ENCODE assay signal across 22 cellular contexts in genomic region chr16:5790512-5790911, GRCh38.
DNase-seq lines count a peak whose midpoint lies in the region; ATAC-seq and TF ChIP-seq lines count a peak whose summit lies in the region.
"Had no signal": no experiment of that assay in that cellular context is flagged by ENCODE, and none has a peak within 500 bp of the region (broad histone marks: within the 10 kb centered on the region; RNA-seq: fewer than 3 reads in every experiment).

No MANE protein-coding gene starts in this region.

- ATAC-seq in left ventricle myocardium superior (no peak), sciatic nerve (no peak)
- ATAC-seq: A549, GM12878 had no signal

- BruUV-seq in OCI-LY7 (replicated peaks; lab: Mats Ljungman, UMichigan): no TSS peak

- intact Hi-C loops in OCI-LY7 (cut with micrococcal nuclease; ENCODE audit: unreplicated experiment) (no loop called here), left ventricle myocardium superior (cut with micrococcal nuclease) (no loop called here), sciatic nerve (cut with DNase I) (no loop called here)

- WGBS in endodermal cell (ENCODE audit: insufficient coverage in 1 of 2, insufficient read length in 1 of 2), 2 experiments: 70% methylated on average over 3 of the region's 4 CpGs; no CpG with 5 or more reads in 1 of the 2 experiments

- H3K27me3 ChIP-seq in H7 (ENCODE audit: control insufficient read depth, insufficient read depth, low read length) (no peaks in the 10 kb centered on the region), endodermal cell (ENCODE audit: control insufficient read depth, insufficient read depth, low read length, poor library complexity, severe bottlenecking) (no peaks in the 10 kb centered on the region), neural progenitor cell (no peaks in the 10 kb centered on the region)
- H3K27me3 ChIP-seq: BE2C; BLaER1 treated with 17β-estradiol and CSF1 and Interleukin-3, amounts not matched to agents 10 nM and 100 nM had no signal

- H3K36me3 Mint-ChIP-seq in endodermal cell (ENCODE audit: low read depth): no peaks in the 10 kb centered on the region
- no peaks in the 10 kb centered on the region for H3K36me3 Mint-ChIP-seq in neural progenitor cell
- H3K36me3 Mint-ChIP-seq: CD14-positive monocyte had no signal

- H3K4me1 ChIP-seq in endodermal cell (ENCODE audit: control insufficient read depth, insufficient read depth, low read length) (no peaks in the 10 kb centered on the region), neural progenitor cell (peaks cover 3% of the 10 kb centered on the region), OCI-LY7 (ENCODE audit: insufficient read depth, low read length, poor library complexity, severe bottlenecking) (no peaks in the 10 kb centered on the region)
- H3K4me1 ChIP-seq: A549, BE2C had no signal

- H4K20me1 ChIP-seq in neural progenitor cell (ENCODE audit: low read depth) (no peaks in the 10 kb centered on the region), OCI-LY7 (ENCODE audit: insufficient read depth, low read length) (no peaks in the 10 kb centered on the region)
- H4K20me1 ChIP-seq: BLaER1 treated with 17β-estradiol and CSF1 and Interleukin-3, amounts not matched to agents 10 nM and 100 nM had no signal

- no peak for TF ChIP-seq CTCF in endodermal cell (conservative IDR thresholded peaks at IDR 0.05)
- TF ChIP-seq CTCF in neural progenitor cell (IDR thresholded peaks at IDR 0.05): no peak
- TF ChIP-seq CTCF in OCI-LY7 (conservative IDR thresholded peaks at IDR 0.05; ENCODE audit: low read length): no peak

- H3K4me3 Mint-ChIP-seq in endodermal cell (no peak overlapping the region), neural progenitor cell (no peak overlapping the region)
- H3K4me3 Mint-ChIP-seq: CD14-positive monocyte; CD4-positive, alpha-beta T cell; CD8-positive, alpha-beta memory T cell had no signal

- POLR2A ChIA-PET in OCI-LY7 (lab: Charles Lee): interaction anchor here (0.7 kb wide), 1 partner anchor 856 kb away, joined by 3 read pairs; no protein-coding TSS in a partner anchor

- H3K4me3 ChIP-seq in H7 (ENCODE audit: insufficient read depth, low read depth, low read length) (no peak overlapping the region), endodermal cell (ENCODE audit: low read length) (no peak overlapping the region), neural progenitor cell (no peak overlapping the region), OCI-LY7 (ENCODE audit: low read depth, low read length, poor library complexity, severe bottlenecking) (no peak overlapping the region)
- H3K4me3 ChIP-seq: A549; BLaER1 treated with 17β-estradiol and CSF1 and Interleukin-3, amounts not matched to agents 10 nM and 100 nM; GM12878; GM23248 had no signal

- H3K36me3 ChIP-seq in H7 (replicated peaks; ENCODE audit: control insufficient read depth, insufficient read depth, low read length) (no peaks in the 10 kb centered on the region), endodermal cell (ENCODE audit: control insufficient read depth, insufficient read depth, low read length) (no peaks in the 10 kb centered on the region), neural progenitor cell (no peaks in the 10 kb centered on the region), OCI-LY7 (ENCODE audit: insufficient read depth, low read length) (no peaks in the 10 kb centered on the region)
- H3K36me3 ChIP-seq: BE2C; BLaER1 treated with 17β-estradiol and CSF1 and Interleukin-3, amounts not matched to agents 10 nM and 100 nM had no signal

- H3K79me2 ChIP-seq in neural progenitor cell (ENCODE audit: low read depth) (no peaks in the 10 kb centered on the region), OCI-LY7 (ENCODE audit: insufficient read depth, low read depth, low read length) (no peaks in the 10 kb centered on the region)

- H3K4me2 ChIP-seq in neural progenitor cell (no peak overlapping the region), OCI-LY7 (ENCODE audit: low read length) (no peak overlapping the region)
- H3K4me2 ChIP-seq: A549; BLaER1 treated with 17β-estradiol and CSF1 and Interleukin-3, amounts not matched to agents 10 nM and 100 nM had no signal

- H3K9ac ChIP-seq in endodermal cell (ENCODE audit: extremely low read depth, low read length, poor library complexity, severe bottlenecking): no peak overlapping the region
- H3K9ac ChIP-seq in neural progenitor cell: no peak overlapping the region
- H3K9ac ChIP-seq: BLaER1 treated with 17β-estradiol and CSF1 and Interleukin-3, amounts not matched to agents 10 nM and 100 nM; GM23248 had no signal

- no peaks in the 10 kb centered on the region for H3K9me2 ChIP-seq in OCI-LY7 (ENCODE audit: insufficient read depth, low read length)

- H3K4me1 Mint-ChIP-seq in endodermal cell: peaks cover 8% of the 10 kb centered on the region
- H3K4me1 Mint-ChIP-seq in neural progenitor cell: peaks cover 7% of the 10 kb centered on the region
- H3K4me1 Mint-ChIP-seq: CD14-positive monocyte; CD8-positive, alpha-beta memory T cell had no signal

- H3K9me3 Mint-ChIP-seq in endodermal cell: no peaks in the 10 kb centered on the region
- H3K9me3 Mint-ChIP-seq in neural progenitor cell: no peaks in the 10 kb centered on the region

- H3K27ac Mint-ChIP-seq in endodermal cell: no peak overlapping the region
- no peak overlapping the region for H3K27ac Mint-ChIP-seq in neural progenitor cell
- H3K27ac Mint-ChIP-seq: CD14-positive monocyte; CD4-positive, alpha-beta T cell; CD8-positive, alpha-beta memory T cell had no signal

- CTCF ChIA-PET in OCI-LY7 (lab: Charles Lee; ENCODE audit: unreplicated experiment): no interaction called here

- H2AFZ ChIP-seq in neural progenitor cell (replicated peaks) (no peak overlapping the region), OCI-LY7 (ENCODE audit: low read length) (no peak overlapping the region)
- H2AFZ ChIP-seq: GM23248 had no signal

- H3K27ac ChIP-seq in endodermal cell (ENCODE audit: low read depth, low read length) (no peak overlapping the region), neural progenitor cell (no peak overlapping the region), OCI-LY7 (ENCODE audit: low read depth, low read length, poor library complexity, severe bottlenecking) (no peak overlapping the region)
- H3K27ac ChIP-seq: A549; BLaER1 treated with 17β-estradiol and CSF1 and Interleukin-3, amounts not matched to agents 10 nM and 100 nM; GM23248 had no signal

- H3F3A ChIP-seq in neural progenitor cell (ENCODE audit: low read depth): no peaks in the 10 kb centered on the region

- DNase-seq in H7: peak; percentile 56
- DNase-seq in endodermal cell: peak; percentile 49
- peak; percentile 33 for DNase-seq in neural progenitor cell (ENCODE audit: low spot score)
- DNase-seq in OCI-LY7 (ENCODE audit: low spot score): no peak
- DNase-seq in left ventricle myocardium superior: no peak
- no peak for DNase-seq in sciatic nerve (ENCODE audit: low spot score)
- DNase-seq: 8988T; ACHN; AML-193; BE2C; CD4-positive, alpha-beta T cell; CD8-positive, alpha-beta memory T cell; DMS 273 treated with DMSO at 0.1 percent for 48 hours; DMS79; EL; GDM1; GM23248; HCEC 1CT had no signal

- no peaks in the 10 kb centered on the region for H3K9me3 ChIP-seq in endodermal cell (ENCODE audit: control insufficient read depth, low read length)
- H3K9me3 ChIP-seq in neural progenitor cell (ENCODE audit: low read depth): no peaks in the 10 kb centered on the region
- H3K9me3 ChIP-seq in OCI-LY7 (ENCODE audit: low read length): no peaks in the 10 kb centered on the region
- H3K9me3 ChIP-seq: A549, BE2C had no signal

- H3K27me3 Mint-ChIP-seq in endodermal cell (ENCODE audit: insufficient read depth) (peaks cover 3% of the 10 kb centered on the region), neural progenitor cell (ENCODE audit: insufficient read depth, low read depth) (peaks cover 11% of the 10 kb centered on the region)
- H3K27me3 Mint-ChIP-seq: CD4-positive, alpha-beta T cell; CD8-positive, alpha-beta memory T cell had no signal

Comparison
In these comparisons a context has a peak if more than half of its experiments do, and no peak if none do; other contexts are left out.
1. DNase-seq: peak in H7 (single experiment), endodermal cell (single experiment) and neural progenitor cell (single experiment); none in OCI-LY7 (single experiment), left ventricle myocardium superior (single experiment) and sciatic nerve (single experiment).